In genomic region chr21:30769724-30770431, GRCh38 we compare ENCODE assay signal across 34 cellular contexts. TPM values are rescaled to one million over a fixed set of nuclear protein-coding genes. Genes with fewer than 3 reads are reported as not detected.
"Had no signal": no experiment of that assay in that cellular context is flagged by ENCODE, and none has a peak within 500 bp of the region (broad histone marks: within the 10 kb centered on the region; RNA-seq: fewer than 3 reads in every experiment).

No MANE protein-coding gene starts in this region.

- H3K27ac Mint-ChIP-seq: activated CD8-positive, alpha-beta T cell treated with anti-CD3 and anti-CD28 coated beads for 36 hours; activated naive CD4-positive, alpha-beta T cell treated with anti-CD3 and anti-CD28 coated beads, Interleukin-2, amount 50 U/mL, for 24 hours; activated T-cell treated with anti-CD3 and anti-CD28 coated beads, Interleukin-2, amount 50 U/mL, for 24 hours; activated T-helper 2 cell treated with anti-CD3 and anti-CD28 coated beads, Interferon-gamma antibody, Interleukin-2, Interleukin-4, amounts not matched to agents 10 μg/mL and 5 μg/mL and 100 μg/mL, durations not matched to agents 14 hours and 24 hours and 36 hours had no signal

- H3K4me3 Mint-ChIP-seq: activated CD8-positive, alpha-beta T cell treated with anti-CD3 and anti-CD28 coated beads for 36 hours; activated naive CD4-positive, alpha-beta T cell treated with anti-CD3 and anti-CD28 coated beads, Interleukin-2, amount 50 U/mL, for 24 hours; activated T-cell treated with anti-CD3 and anti-CD28 coated beads, Interleukin-2, amount 50 U/mL, for 24 hours had no signal

- DNase-seq: activated CD4-positive, alpha-beta T cell treated with anti-CD3 and anti-CD28 coated beads for 1 hour; activated CD4-positive, alpha-beta T cell treated with anti-CD3 and anti-CD28 coated beads for 48 hours; activated CD4-positive, CD25-positive, alpha-beta regulatory T cell; activated CD8-positive, alpha-beta T cell treated with anti-CD3 and anti-CD28 coated beads for 36 hours; activated gamma-delta T cell; activated naive CD4-positive, alpha-beta T cell treated with Interleukin-2 at 50 U/mL for 16 hours; activated T-cell treated with anti-CD3 and anti-CD28 coated beads, Interleukin-2, amount 50 U/mL, for 24 hours; adrenal gland; body of pancreas; caudate nucleus; cerebellar nuclear complex; NCI-H1105; NCI-H1417 treated with DMSO at 0.1 percent for 48 hours; NCI-H187 treated with DMSO at 0.1 percent for 48 hours; NCI-H2081; NCI-H345; NCI-H524 treated with DMSO at 0.1 percent for 48 hours; NK-92 treated with Interleukin-12 subunit alpha and Interleukin-12 subunit beta, amount 100 ng/mL, for 24 hours; OCI-M1; Right ventricle myocardium superior; RPMI8226; SW 1271; T-helper 1 cell; T-helper 9 cell; WERI-Rb-1 had no signal

- H3K4me1 ChIP-seq: adrenal gland had no signal

- H3K4me3 ChIP-seq: adrenal gland, body of pancreas, K562 had no signal

- ATAC-seq: activated CD8-positive, alpha-beta T cell treated with anti-CD3 and anti-CD28 coated beads for 36 hours; body of pancreas; K562; Panc1 had no signal

- H3K9me3 Mint-ChIP-seq: activated CD8-positive, alpha-beta T cell treated with anti-CD3 and anti-CD28 coated beads for 36 hours; activated naive CD4-positive, alpha-beta T cell treated with anti-CD3 and anti-CD28 coated beads, Interleukin-2, amount 50 U/mL, for 24 hours; activated T-helper 2 cell treated with anti-CD3 and anti-CD28 coated beads, Interferon-gamma antibody, Interleukin-2, Interleukin-4, amounts not matched to agents 10 μg/mL and 5 μg/mL and 100 μg/mL, durations not matched to agents 14 hours and 24 hours and 36 hours had no signal

- H3K9me3 ChIP-seq: adrenal gland, body of pancreas had no signal

- H3K36me3 ChIP-seq: adrenal gland, WERI-Rb-1 had no signal

- H3K27ac ChIP-seq: adrenal gland, body of pancreas, WERI-Rb-1 had no signal

- H3K4me1 Mint-ChIP-seq: activated naive CD4-positive, alpha-beta T cell treated with anti-CD3 and anti-CD28 coated beads, Interleukin-2, amount 50 U/mL, for 24 hours had no signal

- H3K27me3 ChIP-seq: adrenal gland, body of pancreas had no signal

RNA-seq across cellular contexts. Expression of gene KRTAP21-1, which starts 14.7 kb away (rescaled TPM):
- total RNA-seq: activated CD8-positive, alpha-beta memory T cell treated with anti-CD3 and anti-CD28 coated beads for 36 hours; activated CD8-positive, alpha-beta T cell treated with anti-CD3 and anti-CD28 coated beads for 36 hours; activated T-helper 2 cell treated with anti-CD3 and anti-CD28 coated beads, Interferon-gamma antibody, Interleukin-2, Interleukin-4, amounts not matched to agents 10 μg/mL and 5 μg/mL and 100 μg/mL, durations not matched to agents 14 hours and 24 hours and 36 hours; adrenal gland; astrocyte; body of pancreas; bronchial epithelial cell; K562; M059J; NCI-H460; Right ventricle myocardium superior had no signal

RNA-seq across cellular contexts. Expression of gene KRTAP21-2, which starts 22.8 kb away (rescaled TPM):
- total RNA-seq: activated CD8-positive, alpha-beta memory T cell treated with anti-CD3 and anti-CD28 coated beads for 36 hours; activated CD8-positive, alpha-beta T cell treated with anti-CD3 and anti-CD28 coated beads for 36 hours; activated T-helper 2 cell treated with anti-CD3 and anti-CD28 coated beads, Interferon-gamma antibody, Interleukin-2, Interleukin-4, amounts not matched to agents 10 μg/mL and 5 μg/mL and 100 μg/mL, durations not matched to agents 14 hours and 24 hours and 36 hours; adrenal gland; astrocyte; body of pancreas; bronchial epithelial cell; K562; M059J; NCI-H460; Right ventricle myocardium superior had no signal

RNA-seq across cellular contexts. Expression of gene KRTAP8-1, which starts 43.2 kb away (rescaled TPM):
- total RNA-seq: activated CD8-positive, alpha-beta memory T cell treated with anti-CD3 and anti-CD28 coated beads for 36 hours; activated CD8-positive, alpha-beta T cell treated with anti-CD3 and anti-CD28 coated beads for 36 hours; activated T-helper 2 cell treated with anti-CD3 and anti-CD28 coated beads, Interferon-gamma antibody, Interleukin-2, Interleukin-4, amounts not matched to agents 10 μg/mL and 5 μg/mL and 100 μg/mL, durations not matched to agents 14 hours and 24 hours and 36 hours; adrenal gland; astrocyte; body of pancreas; bronchial epithelial cell; K562; M059J; NCI-H460; Right ventricle myocardium superior had no signal

RNA-seq across cellular contexts. Expression of gene KRTAP21-3, which starts 51.3 kb away (rescaled TPM):
- total RNA-seq: activated CD8-positive, alpha-beta memory T cell treated with anti-CD3 and anti-CD28 coated beads for 36 hours; activated CD8-positive, alpha-beta T cell treated with anti-CD3 and anti-CD28 coated beads for 36 hours; activated T-helper 2 cell treated with anti-CD3 and anti-CD28 coated beads, Interferon-gamma antibody, Interleukin-2, Interleukin-4, amounts not matched to agents 10 μg/mL and 5 μg/mL and 100 μg/mL, durations not matched to agents 14 hours and 24 hours and 36 hours; adrenal gland; astrocyte; body of pancreas; bronchial epithelial cell; K562; M059J; NCI-H460; Right ventricle myocardium superior had no signal

RNA-seq across cellular contexts. Expression of gene KRTAP7-1, which starts 59.7 kb away (rescaled TPM):
- total RNA-seq: activated CD8-positive, alpha-beta memory T cell treated with anti-CD3 and anti-CD28 coated beads for 36 hours; activated CD8-positive, alpha-beta T cell treated with anti-CD3 and anti-CD28 coated beads for 36 hours; activated T-helper 2 cell treated with anti-CD3 and anti-CD28 coated beads, Interferon-gamma antibody, Interleukin-2, Interleukin-4, amounts not matched to agents 10 μg/mL and 5 μg/mL and 100 μg/mL, durations not matched to agents 14 hours and 24 hours and 36 hours; adrenal gland; astrocyte; body of pancreas; bronchial epithelial cell; K562; M059J; NCI-H460; Right ventricle myocardium superior had no signal
